In the genomic region with DNA sequence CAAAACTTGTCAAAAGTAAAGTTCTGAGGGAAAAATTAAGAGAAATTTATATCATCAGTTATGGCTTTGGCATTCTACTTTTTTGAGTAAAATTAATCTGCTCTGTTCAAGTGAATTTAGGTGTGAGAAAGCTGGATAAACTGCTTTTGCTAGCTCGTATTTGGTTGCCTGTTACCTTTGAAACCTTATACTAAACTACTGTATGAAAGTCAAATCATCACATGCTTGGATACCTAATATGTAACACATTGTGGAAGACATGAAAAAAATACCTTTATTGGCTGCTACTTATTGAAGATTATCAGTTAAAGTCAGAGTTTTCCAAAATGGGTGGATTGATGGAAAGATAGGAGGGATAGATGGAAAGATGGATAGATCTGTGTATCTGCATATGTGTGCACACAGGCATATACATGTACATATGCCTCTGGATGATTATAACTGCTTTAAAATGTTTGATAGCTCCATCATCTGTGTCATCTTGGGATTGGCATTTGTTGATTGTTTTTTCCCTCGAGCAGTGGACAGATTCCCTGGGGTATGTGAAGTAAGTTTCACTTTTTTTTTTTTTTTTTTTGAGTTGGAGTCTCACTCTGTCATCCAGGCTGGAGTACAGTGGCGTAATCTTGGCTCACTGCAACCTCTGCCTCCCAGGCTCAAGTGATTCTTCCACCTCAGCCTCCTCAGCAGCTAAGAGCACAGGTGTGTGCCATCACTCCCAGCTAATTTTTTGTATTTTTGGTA, we compare ENCODE assay signal across 1 cellular context.
TF ChIP-seq lines count a peak whose summit lies in the region.

No MANE protein-coding gene starts in this region.

TF ChIP-seq in HepG2, 621 proteins besides CTCF, POLR2A, EP300 and RAD21:
- TF ChIP-seq ATF7-NPFF (CRISPR knock-in tag; IDR thresholded peaks at IDR 0.05; ENCODE audit: low read depth) = no peak
- no peak for TF ChIP-seq SKI (IDR thresholded peaks at IDR 0.05; ENCODE audit: partially characterized antibody)
